In genomic region chr5:116614603-116614920, GRCh38 we compare ENCODE assay signal across 25 cellular contexts. TPM values are rescaled to one million over a fixed set of nuclear protein-coding genes. Genes with fewer than 3 reads are reported as not detected.
"Had no signal": no experiment of that assay in that cellular context is flagged by ENCODE, and none has a peak within 500 bp of the region (broad histone marks: within the 10 kb centered on the region; RNA-seq: fewer than 3 reads in every experiment).

No MANE protein-coding gene starts in this region.

- H3K4me1 ChIP-seq: parathyroid adenoma, right lobe of liver, suprapubic skin, transverse colon, uterus had no signal

- H3K36me3 Mint-ChIP-seq: activated CD4-positive, alpha-beta memory T cell treated with anti-CD3 and anti-CD28 coated beads for 36 hours; activated naive CD8-positive, alpha-beta T cell treated with anti-CD3 and anti-CD28 coated beads for 36 hours; stimulated activated effector memory CD8-positive, alpha-beta T cell treated with anti-CD3 and anti-CD28 coated beads, Interleukin-12 subunit alpha, Interleukin-12 subunit beta, amount 100 ng/mL, for 72 hours; T-cell had no signal

- H3K27me3 ChIP-seq: right lobe of liver, suprapubic skin, transverse colon, uterus had no signal

- H3K4me3 Mint-ChIP-seq: activated B cell treated with CpG ODN at 0.5 μM for 24 hours; activated CD4-positive, alpha-beta memory T cell treated with anti-CD3 and anti-CD28 coated beads for 36 hours; activated naive CD8-positive, alpha-beta T cell treated with anti-CD3 and anti-CD28 coated beads for 36 hours; endodermal cell; nephron progenitor cell; stimulated activated effector memory CD8-positive, alpha-beta T cell treated with anti-CD3 and anti-CD28 coated beads, Interleukin-12 subunit alpha, Interleukin-12 subunit beta, amount 100 ng/mL, for 72 hours; stimulated activated naive CD8-positive, alpha-beta T cell treated with anti-CD3 and anti-CD28 coated beads, Interleukin-15, amount 100 ng/mL, for 72 hours; T-cell; T-helper 2 cell treated with Interferon-gamma antibody and Interleukin-4, amounts not matched to agents 5 μg/mL and 100 μg/mL, for 36 hours had no signal

- H3K9me3 Mint-ChIP-seq: activated B cell treated with CpG ODN at 0.5 μM for 24 hours; activated CD4-positive, alpha-beta memory T cell treated with anti-CD3 and anti-CD28 coated beads for 36 hours; endodermal cell; nephron progenitor cell; stimulated activated effector memory CD8-positive, alpha-beta T cell treated with anti-CD3 and anti-CD28 coated beads, Interleukin-12 subunit alpha, Interleukin-12 subunit beta, amount 100 ng/mL, for 72 hours; stimulated activated naive CD8-positive, alpha-beta T cell treated with anti-CD3 and anti-CD28 coated beads, Interleukin-15, amount 100 ng/mL, for 72 hours; T-cell; T-helper 2 cell treated with Interferon-gamma antibody and Interleukin-4, amounts not matched to agents 5 μg/mL and 100 μg/mL, for 36 hours had no signal

- ATAC-seq: left ventricle myocardium superior, T-cell had no signal

- H3K27me3 Mint-ChIP-seq: activated B cell treated with CpG ODN at 0.5 μM for 24 hours; activated CD4-positive, alpha-beta memory T cell treated with anti-CD3 and anti-CD28 coated beads for 36 hours had no signal

- H3K27ac ChIP-seq: parathyroid adenoma, right lobe of liver, suprapubic skin, transverse colon, uterus had no signal

- H3K9me3 ChIP-seq: right lobe of liver, suprapubic skin, transverse colon, uterus had no signal

- DNase-seq: activated B cell treated with CpG ODN at 0.5 μM for 24 hours; activated CD4-positive, alpha-beta memory T cell treated with anti-CD3 and anti-CD28 coated beads for 36 hours; activated CD4-positive, alpha-beta T cell treated with anti-CD3 and anti-CD28 coated beads for 4 hours; activated naive CD4-positive, alpha-beta T cell treated with Interleukin-2 at 50 U/mL for 16 hours; activated naive CD8-positive, alpha-beta T cell treated with anti-CD3 and anti-CD28 coated beads for 36 hours; activated T-cell treated with anti-CD3 and anti-CD28 coated beads, Interleukin-2, amount 50 U/mL, for 48 hours; cerebellar nuclear complex; cortex of kidney; endodermal cell; erythroblast; foreskin fibroblast; kidney; left ventricle myocardium superior; nephron progenitor cell; right lobe of liver; small intestine; stimulated activated CD4-positive, alpha-beta T cell treated with anti-CD3 and anti-CD28 coated beads, Interleukin-2, amount 100 ng/mL, for 24 hours; stimulated activated naive CD8-positive, alpha-beta T cell treated with anti-CD3 and anti-CD28 coated beads, Interleukin-15, amount 100 ng/mL, for 72 hours; T-cell; transverse colon; uterus had no signal

- H3K36me3 ChIP-seq: right lobe of liver, suprapubic skin, transverse colon, uterus had no signal

- H3K4me3 ChIP-seq: right lobe of liver, suprapubic skin, transverse colon, uterus had no signal

- H3K27ac Mint-ChIP-seq: activated B cell treated with CpG ODN at 0.5 μM for 24 hours; activated CD4-positive, alpha-beta memory T cell treated with anti-CD3 and anti-CD28 coated beads for 36 hours; activated naive CD8-positive, alpha-beta T cell treated with anti-CD3 and anti-CD28 coated beads for 36 hours; endodermal cell; nephron progenitor cell; stimulated activated effector memory CD8-positive, alpha-beta T cell treated with anti-CD3 and anti-CD28 coated beads, Interleukin-12 subunit alpha, Interleukin-12 subunit beta, amount 100 ng/mL, for 72 hours; T-cell; T-helper 2 cell treated with Interferon-gamma antibody and Interleukin-4, amounts not matched to agents 5 μg/mL and 100 μg/mL, for 36 hours had no signal

- H3K4me1 Mint-ChIP-seq: activated naive CD8-positive, alpha-beta T cell treated with anti-CD3 and anti-CD28 coated beads for 36 hours; stimulated activated effector memory CD8-positive, alpha-beta T cell treated with anti-CD3 and anti-CD28 coated beads, Interleukin-12 subunit alpha, Interleukin-12 subunit beta, amount 100 ng/mL, for 72 hours; stimulated activated naive CD8-positive, alpha-beta T cell treated with anti-CD3 and anti-CD28 coated beads, Interleukin-15, amount 100 ng/mL, for 72 hours; T-cell had no signal

RNA-seq across cellular contexts. Expression of gene SEMA6A, which starts 39.9 kb away (rescaled TPM):
- total RNA-seq: activated CD4-positive, alpha-beta memory T cell treated with anti-CD3 and anti-CD28 coated beads for 36 hours; activated naive CD8-positive, alpha-beta T cell treated with anti-CD3 and anti-CD28 coated beads for 36 hours had no signal
